Comparison of ENCODE assay signal across 11 cellular contexts in the genomic region with DNA sequence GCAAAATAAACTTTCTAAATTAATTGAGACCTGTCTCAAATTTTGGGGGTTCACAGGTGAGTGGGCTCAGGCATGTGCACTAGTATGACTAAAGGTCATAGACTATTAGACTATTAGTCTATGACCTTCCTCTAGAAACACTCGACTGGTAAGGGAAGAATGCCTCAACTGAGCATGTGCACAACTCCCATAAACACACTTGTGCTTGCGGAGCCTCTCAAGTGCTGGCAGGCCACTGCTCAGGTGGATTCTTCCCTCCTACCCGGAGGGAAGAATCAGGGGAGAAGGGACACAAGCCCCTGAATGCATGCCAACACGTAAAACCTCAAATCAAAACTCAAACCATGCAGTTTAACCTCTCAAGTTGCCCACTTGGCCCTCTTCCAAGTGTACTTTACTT.
"Had no signal": no experiment of that assay in that cellular context is flagged by ENCODE, and none has a peak within 500 bp of the region (broad histone marks: within the 10 kb centered on the region; RNA-seq: fewer than 3 reads in every experiment).

No MANE protein-coding gene starts in this region.

- H3K27me3 ChIP-seq: ascending aorta, cardiac muscle cell had no signal

- DNase-seq: activated CD4-positive, alpha-beta T cell treated with anti-CD3 and anti-CD28 coated beads for 48 hours; activated naive CD4-positive, alpha-beta T cell; foreskin melanocyte; islet precursor cell; midbrain; naive B cell; right cardiac atrium; stimulated activated naive CD4-positive, alpha-beta T cell had no signal

- ATAC-seq: right cardiac atrium, WTC11 had no signal

- H3K4me3 ChIP-seq: ascending aorta, cardiac muscle cell had no signal

- H3K36me3 ChIP-seq: ascending aorta, cardiac muscle cell had no signal

- H3K27ac ChIP-seq: ascending aorta, cardiac muscle cell had no signal

- H3K9me3 ChIP-seq: ascending aorta had no signal
